Comparison of ENCODE assay signal across 32 cellular contexts in the genomic region with DNA sequence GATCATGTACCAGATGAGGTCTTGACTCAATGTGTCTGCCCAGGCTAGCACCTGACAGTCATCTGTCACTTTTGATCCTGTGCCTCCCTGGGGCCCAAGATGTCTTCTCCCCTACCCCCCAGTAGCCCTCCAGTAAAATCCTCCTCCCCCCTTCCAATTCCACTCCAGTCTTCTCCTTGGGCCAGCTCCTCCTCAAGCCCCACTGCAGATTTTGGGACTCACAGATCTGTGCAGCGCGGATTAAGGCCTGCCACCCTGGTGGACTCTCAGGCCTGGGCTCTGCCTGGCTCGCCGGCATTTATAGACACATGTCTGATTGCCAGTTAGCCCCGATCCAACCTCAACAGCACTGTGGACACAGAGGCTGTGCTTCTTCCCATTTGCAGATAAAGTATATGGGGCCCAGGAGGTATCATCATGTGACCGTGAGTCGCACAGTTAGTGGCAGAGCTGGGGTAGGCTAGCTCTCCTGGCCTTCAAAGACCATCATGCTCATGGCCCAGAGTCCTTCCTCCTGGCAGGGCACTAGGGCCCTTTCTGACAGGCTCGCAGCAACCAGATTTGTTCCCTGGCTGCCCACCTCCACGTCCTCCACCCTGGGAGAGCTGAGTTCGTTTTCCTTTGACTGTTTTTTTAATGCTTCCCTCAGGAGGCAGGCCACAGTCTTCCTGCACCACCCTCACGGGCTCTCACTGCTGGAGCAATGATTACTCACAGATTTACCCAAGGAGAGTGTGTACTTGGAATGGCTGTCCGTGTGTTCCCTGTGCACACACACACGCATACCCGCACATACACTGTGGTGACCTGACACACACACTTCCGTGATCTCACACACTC.
A peak's percentile ranks its signal among the peaks of the same experiment; 100 is the strongest.
DNase-seq lines count a peak whose midpoint lies in the region; ATAC-seq and TF ChIP-seq lines count a peak whose summit lies in the region.
"Had no signal": no experiment of that assay in that cellular context is flagged by ENCODE, and none has a peak within 500 bp of the region (broad histone marks: within the 10 kb centered on the region; RNA-seq: fewer than 3 reads in every experiment).

No MANE protein-coding gene starts in this region.

- H2BK120ac ChIP-seq in trophoblast cell (ENCODE audit: insufficient read depth, low read length, poor library complexity) = no peak overlapping the region

- H3K27me3 ChIP-seq in trophoblast cell (ENCODE audit: insufficient read depth, low read length) (no peaks in the 10 kb centered on the region), gastrocnemius medialis (peaks cover 13 to 21% (median 16%) of the 10 kb centered on the region in 3 donors)
- H3K27me3 ChIP-seq: SJSA1 had no signal

- no peak for ATAC-seq in HG02981 (IDR thresholded peaks at IDR 0.05; ENCODE audit: unreplicated experiment)
- no peak for ATAC-seq in gastrocnemius medialis
- ATAC-seq in HG02938 (IDR thresholded peaks at IDR 0.05; ENCODE audit: unreplicated experiment) = no peak
- ATAC-seq: body of pancreas, GM12878, left colon, T-cell, WTC11 had no signal

- DNase-seq in Daoy (ENCODE audit: low read depth) (peak; percentile 29), MV-4-11 (lab: John Stamatoyannopoulos, UW) (peak; percentile 20), coronary artery (ENCODE audit: low spot score) (peak; percentile 40), trophoblast cell (no peak), gastrocnemius medialis (no peak)
- DNase-seq: ACHN; activated CD4-positive, alpha-beta T cell treated with anti-CD3 and anti-CD28 coated beads, Interleukin-2, amount 10 ng/mL, durations not matched to agents 24 days and 14 days; activated naive CD4-positive, alpha-beta T cell treated with Interleukin-2 at 50 U/mL for 16 hours; BE2C; body of pancreas; CD8-positive, alpha-beta memory T cell; cerebellar nuclear complex; DMS153; H7; Kasumi-1; left colon; mammary epithelial cell; NCI-H1436 treated with DMSO at 0.1 percent for 48 hours; NCI-H446 treated with DMSO at 0.1 percent for 48 hours; NCI-H82; retina; stimulated activated naive CD4-positive, alpha-beta T cell had no signal

- H3K18ac ChIP-seq in trophoblast cell (ENCODE audit: low read length) = no peak overlapping the region

- TF ChIP-seq CTCF in coronary artery (IDR thresholded peaks at IDR 0.05) = no peak
- TF ChIP-seq CTCF in gastrocnemius medialis (IDR thresholded peaks at IDR 0.05 in 4 of 5, conservative IDR thresholded peaks at IDR 0.05 in 1 of 5) = no peak

- no peak overlapping the region for H2BK12ac ChIP-seq in trophoblast cell (ENCODE audit: low read length)

- H3K36me3 ChIP-seq in trophoblast cell (ENCODE audit: control insufficient read depth in 1 of 2, insufficient read depth in 2 of 2, low read length in 2 of 2) (no peaks in the 10 kb centered on the region), gastrocnemius medialis (no peaks in the 10 kb centered on the region)
- H3K36me3 ChIP-seq: adrenal gland, BE2C, ovary, SJSA1 had no signal

- no peak overlapping the region for H3K4me2 ChIP-seq in trophoblast cell (ENCODE audit: low read length)

- H2AFZ ChIP-seq in trophoblast cell (ENCODE audit: insufficient read depth, low read length, poor library complexity) = no peak overlapping the region

- intact Hi-C loops in gastrocnemius medialis (cut with DNase I; ENCODE audit: low total_unique reads) = no loop called here

- no peak overlapping the region for H3K9ac ChIP-seq in trophoblast cell (ENCODE audit: low read length)

- in situ Hi-C loops in gastrocnemius medialis (cut with MboI; ENCODE audit: low sequenced_read_pairs in 4 of 4) = no loop called here

- no peak overlapping the region for H2AK5ac ChIP-seq in trophoblast cell (ENCODE audit: low read length)

- no peak overlapping the region for H3K23ac ChIP-seq in trophoblast cell (ENCODE audit: low read length)

- H3K9me3 ChIP-seq in trophoblast cell (ENCODE audit: insufficient read depth, low read depth, low read length) (no peaks in the 10 kb centered on the region), gastrocnemius medialis (no peaks in the 10 kb centered on the region)
- H3K9me3 ChIP-seq: adrenal gland, BE2C, body of pancreas, ovary, SJSA1 had no signal

- H3K27ac ChIP-seq in coronary artery (no peak overlapping the region), trophoblast cell (ENCODE audit: low read depth, low read length) (no peak overlapping the region), gastrocnemius medialis (no peak overlapping the region)
- H3K27ac ChIP-seq: adrenal gland, body of pancreas, dorsolateral prefrontal cortex, ovary, SJSA1, skin epidermis had no signal

- H3K79me1 ChIP-seq in trophoblast cell (ENCODE audit: low read length) = peaks cover 14% of the 10 kb centered on the region

- no peak for TF ChIP-seq POLR2A in gastrocnemius medialis (IDR thresholded peaks at IDR 0.05)

- H3K79me2 ChIP-seq in trophoblast cell (ENCODE audit: control insufficient read depth, insufficient read depth, low read length, poor library complexity) = peaks cover 4% of the 10 kb centered on the region

- H3K4me1 ChIP-seq in trophoblast cell (ENCODE audit: control insufficient read depth in 1 of 2, insufficient read depth in 2 of 2, low read length in 2 of 2) = peaks cover 24 to 28% of the 10 kb centered on the region in 2 experiments
- no peaks in the 10 kb centered on the region for H3K4me1 ChIP-seq in gastrocnemius medialis
- H3K4me1 ChIP-seq: BE2C, SJSA1 had no signal

- H4K91ac ChIP-seq in trophoblast cell (ENCODE audit: low read depth, low read length) = peak overlapping the region; percentile 26

- H3K4ac ChIP-seq in trophoblast cell (ENCODE audit: low read depth, low read length) = no peak overlapping the region

- H2BK5ac ChIP-seq in trophoblast cell (ENCODE audit: low read depth, low read length, poor library complexity) = no peak overlapping the region

- no peak overlapping the region for H3K4me3 ChIP-seq in coronary artery
- no peak overlapping the region for H3K4me3 ChIP-seq in trophoblast cell (ENCODE audit: low read depth, low read length)
- H3K4me3 ChIP-seq in gastrocnemius medialis = no peak overlapping the region
- H3K4me3 ChIP-seq: adrenal gland, body of pancreas, dorsolateral prefrontal cortex, GM12878, ovary, SJSA1, skin epidermis had no signal

- no peak overlapping the region for H3K14ac ChIP-seq in trophoblast cell (ENCODE audit: low read length)

- H4K8ac ChIP-seq in trophoblast cell (ENCODE audit: low read depth, low read length) = no peak overlapping the region

- WGBS in trophoblast cell (ENCODE audit: extremely low coverage, insufficient coverage, insufficient read length) = no CpG with 5 or more reads among the region's 15 CpGs

- H4K12ac ChIP-seq in trophoblast cell (ENCODE audit: low read depth, low read length) = no peak overlapping the region

Comparison
In these comparisons a context has a peak if more than half of its experiments do, and no peak if none do; other contexts are left out.
1. DNase-seq: peak in Daoy (single experiment), MV-4-11 (single experiment) and coronary artery (single experiment); none in trophoblast cell (0 of 2) and gastrocnemius medialis (0 of 2).